22 cellular contexts compared by ENCODE assay signal in the genomic region with DNA sequence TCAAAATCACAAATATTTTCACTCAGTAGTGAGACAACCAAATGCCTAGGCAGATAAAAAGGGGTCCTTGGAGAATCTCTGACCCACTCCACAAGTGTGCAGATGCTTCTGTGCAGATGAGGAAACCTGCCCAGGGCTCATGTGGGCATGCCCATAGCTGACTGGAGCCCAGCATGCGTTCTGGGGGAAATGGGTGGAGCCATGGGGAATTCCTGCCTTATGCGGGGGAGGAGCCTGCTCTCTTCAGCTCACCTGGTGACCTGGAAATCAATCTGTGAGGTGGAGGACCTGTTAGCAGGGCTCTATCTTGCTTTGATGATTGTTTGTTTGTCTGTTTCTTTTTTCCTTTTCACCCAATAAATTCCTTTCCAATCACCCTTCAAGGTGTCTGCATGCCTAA. TPM values are rescaled to one million over a fixed set of nuclear protein-coding genes. Genes with fewer than 3 reads are reported as not detected.
"Had no signal": no experiment of that assay in that cellular context is flagged by ENCODE, and none has a peak within 500 bp of the region (broad histone marks: within the 10 kb centered on the region; RNA-seq: fewer than 3 reads in every experiment).

No MANE protein-coding gene starts in this region.

- H3K9me3 Mint-ChIP-seq: activated CD4-positive, alpha-beta memory T cell treated with anti-CD3 and anti-CD28 coated beads, Interleukin-2, amount 10 ng/mL, durations not matched to agents 7 days and 5 days; activated naive CD8-positive, alpha-beta T cell treated with anti-CD3 and anti-CD28 coated beads for 36 hours; activated T-cell treated with anti-CD3 and anti-CD28 coated beads, Interleukin-2, amount 50 U/mL, for 24 hours; central memory CD8-positive, alpha-beta T cell had no signal

- H3K4me1 ChIP-seq: upper lobe of right lung had no signal

- H3K27ac ChIP-seq: body of pancreas, coronary artery, epithelial cell of prostate, pancreas, thoracic aorta, upper lobe of right lung, VCaP had no signal

- H3K4me3 Mint-ChIP-seq: activated CD4-positive, alpha-beta memory T cell treated with anti-CD3 and anti-CD28 coated beads, Interleukin-2, amount 10 ng/mL, durations not matched to agents 7 days and 5 days; activated CD4-positive, alpha-beta T cell treated with anti-CD3 and anti-CD28 coated beads for 36 hours; activated naive CD8-positive, alpha-beta T cell treated with anti-CD3 and anti-CD28 coated beads for 36 hours; activated T-cell treated with anti-CD3 and anti-CD28 coated beads, Interleukin-2, amount 50 U/mL, for 24 hours; central memory CD8-positive, alpha-beta T cell; neural crest cell had no signal

- DNase-seq: activated CD4-positive, alpha-beta memory T cell treated with anti-CD3 and anti-CD28 coated beads, Interleukin-2, amount 10 ng/mL, durations not matched to agents 7 days and 5 days; activated CD4-positive, alpha-beta T cell treated with anti-CD3 and anti-CD28 coated beads for 36 hours; activated naive CD8-positive, alpha-beta T cell treated with anti-CD3 and anti-CD28 coated beads for 36 hours; activated T-cell treated with anti-CD3 and anti-CD28 coated beads, Interleukin-2, amount 50 U/mL, for 24 hours; amygdala; body of pancreas; effector CD4-positive, alpha-beta T cell; heart right ventricle; pancreas; stimulated activated CD4-positive, alpha-beta T cell treated with anti-CD3 and anti-CD28 coated beads, Interleukin-12 subunit alpha, Interleukin-12 subunit beta, amount 100 ng/mL, for 4 hours; stimulated activated CD4-positive, alpha-beta T cell treated with anti-CD3 and anti-CD28 coated beads, Interleukin-2, amount 100 ng/mL, for 24 hours; T-helper 1 cell; upper lobe of right lung had no signal

- H3K27ac Mint-ChIP-seq: activated CD4-positive, alpha-beta memory T cell treated with anti-CD3 and anti-CD28 coated beads, Interleukin-2, amount 10 ng/mL, durations not matched to agents 7 days and 5 days; activated CD4-positive, alpha-beta T cell treated with anti-CD3 and anti-CD28 coated beads for 36 hours; activated naive CD8-positive, alpha-beta T cell treated with anti-CD3 and anti-CD28 coated beads for 36 hours; activated T-cell treated with anti-CD3 and anti-CD28 coated beads, Interleukin-2, amount 50 U/mL, for 24 hours had no signal

- ATAC-seq: activated CD4-positive, alpha-beta T cell treated with anti-CD3 and anti-CD28 coated beads for 36 hours; body of pancreas; heart right ventricle; pancreas; SK-N-SH treated with all-trans-retinoic acid at 6 μM for 48 hours; upper lobe of right lung had no signal

- H3K9me3 ChIP-seq: body of pancreas, heart right ventricle, pancreas, thoracic aorta, upper lobe of right lung had no signal

- H3K27me3 ChIP-seq: body of pancreas, heart right ventricle, pancreas, upper lobe of right lung had no signal

- H3K27me3 Mint-ChIP-seq: activated CD4-positive, alpha-beta memory T cell treated with anti-CD3 and anti-CD28 coated beads, Interleukin-2, amount 10 ng/mL, durations not matched to agents 7 days and 5 days; activated CD4-positive, alpha-beta T cell treated with anti-CD3 and anti-CD28 coated beads for 36 hours; activated naive CD8-positive, alpha-beta T cell treated with anti-CD3 and anti-CD28 coated beads for 36 hours; activated T-cell treated with anti-CD3 and anti-CD28 coated beads, Interleukin-2, amount 50 U/mL, for 24 hours; central memory CD8-positive, alpha-beta T cell had no signal

- H3K36me3 ChIP-seq: pancreas, thoracic aorta, upper lobe of right lung had no signal

- H3K4me3 ChIP-seq: body of pancreas, coronary artery, heart right ventricle, pancreas, thoracic aorta, upper lobe of right lung had no signal

RNA-seq across cellular contexts. Expression of a gene that starts 23.4 kb away (rescaled TPM):
- total RNA-seq: activated CD4-positive, alpha-beta memory T cell treated with anti-CD3 and anti-CD28 coated beads, Interleukin-2, amount 10 ng/mL, durations not matched to agents 7 days and 5 days; activated CD4-positive, alpha-beta T cell treated with anti-CD3 and anti-CD28 coated beads for 36 hours; activated naive CD8-positive, alpha-beta T cell treated with anti-CD3 and anti-CD28 coated beads for 36 hours; kidney epithelial cell; neural crest cell; renal cortical epithelial cell had no signal
